1 cellular context compared by ENCODE assay signal in the genomic region with DNA sequence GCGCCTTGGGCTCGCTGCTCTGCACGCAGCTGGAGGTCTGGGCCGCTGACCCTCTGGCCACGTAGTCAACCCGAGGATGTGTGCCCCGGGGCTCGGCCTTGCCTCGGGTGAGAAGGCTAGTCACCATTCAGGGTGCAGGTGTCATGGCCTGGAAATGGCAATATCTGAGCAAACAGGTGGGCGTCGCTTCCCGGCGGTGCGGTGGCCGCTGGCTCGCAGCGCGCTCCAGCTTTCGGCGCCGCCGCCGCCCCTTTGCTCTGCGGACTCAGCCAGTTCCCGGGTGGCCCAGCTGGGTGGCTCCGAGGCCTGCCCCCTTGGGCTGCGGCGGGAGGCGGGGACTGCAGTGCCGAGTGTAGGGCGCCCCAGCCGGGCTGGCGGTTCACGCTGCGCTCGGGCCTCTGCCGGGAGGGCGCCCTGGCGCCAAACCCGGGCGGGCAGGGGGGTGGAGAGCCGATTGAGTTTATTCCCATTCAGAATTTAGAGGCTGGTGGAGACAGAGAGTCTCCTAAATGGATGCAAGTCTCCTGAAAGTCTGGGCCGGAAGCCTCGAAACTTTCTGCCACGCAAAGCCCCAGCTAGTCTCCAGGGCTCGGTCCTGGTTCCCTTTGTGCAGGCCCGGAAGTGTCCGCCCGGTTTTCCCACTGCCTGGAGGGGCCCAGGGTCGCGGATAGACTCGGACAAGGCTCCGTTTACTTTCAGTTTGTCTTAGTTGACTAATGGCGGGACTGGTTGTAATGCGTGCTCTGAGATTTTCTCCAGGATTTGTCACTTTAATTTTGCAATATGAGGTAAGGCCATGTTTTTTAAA.
TF ChIP-seq lines count a peak whose summit lies in the region.

No MANE protein-coding gene starts in this region.

TF ChIP-seq in HepG2, 621 proteins besides CTCF, POLR2A, EP300 and RAD21 (continued from another document and continues in another):
- TF ChIP-seq, protein P1, sequence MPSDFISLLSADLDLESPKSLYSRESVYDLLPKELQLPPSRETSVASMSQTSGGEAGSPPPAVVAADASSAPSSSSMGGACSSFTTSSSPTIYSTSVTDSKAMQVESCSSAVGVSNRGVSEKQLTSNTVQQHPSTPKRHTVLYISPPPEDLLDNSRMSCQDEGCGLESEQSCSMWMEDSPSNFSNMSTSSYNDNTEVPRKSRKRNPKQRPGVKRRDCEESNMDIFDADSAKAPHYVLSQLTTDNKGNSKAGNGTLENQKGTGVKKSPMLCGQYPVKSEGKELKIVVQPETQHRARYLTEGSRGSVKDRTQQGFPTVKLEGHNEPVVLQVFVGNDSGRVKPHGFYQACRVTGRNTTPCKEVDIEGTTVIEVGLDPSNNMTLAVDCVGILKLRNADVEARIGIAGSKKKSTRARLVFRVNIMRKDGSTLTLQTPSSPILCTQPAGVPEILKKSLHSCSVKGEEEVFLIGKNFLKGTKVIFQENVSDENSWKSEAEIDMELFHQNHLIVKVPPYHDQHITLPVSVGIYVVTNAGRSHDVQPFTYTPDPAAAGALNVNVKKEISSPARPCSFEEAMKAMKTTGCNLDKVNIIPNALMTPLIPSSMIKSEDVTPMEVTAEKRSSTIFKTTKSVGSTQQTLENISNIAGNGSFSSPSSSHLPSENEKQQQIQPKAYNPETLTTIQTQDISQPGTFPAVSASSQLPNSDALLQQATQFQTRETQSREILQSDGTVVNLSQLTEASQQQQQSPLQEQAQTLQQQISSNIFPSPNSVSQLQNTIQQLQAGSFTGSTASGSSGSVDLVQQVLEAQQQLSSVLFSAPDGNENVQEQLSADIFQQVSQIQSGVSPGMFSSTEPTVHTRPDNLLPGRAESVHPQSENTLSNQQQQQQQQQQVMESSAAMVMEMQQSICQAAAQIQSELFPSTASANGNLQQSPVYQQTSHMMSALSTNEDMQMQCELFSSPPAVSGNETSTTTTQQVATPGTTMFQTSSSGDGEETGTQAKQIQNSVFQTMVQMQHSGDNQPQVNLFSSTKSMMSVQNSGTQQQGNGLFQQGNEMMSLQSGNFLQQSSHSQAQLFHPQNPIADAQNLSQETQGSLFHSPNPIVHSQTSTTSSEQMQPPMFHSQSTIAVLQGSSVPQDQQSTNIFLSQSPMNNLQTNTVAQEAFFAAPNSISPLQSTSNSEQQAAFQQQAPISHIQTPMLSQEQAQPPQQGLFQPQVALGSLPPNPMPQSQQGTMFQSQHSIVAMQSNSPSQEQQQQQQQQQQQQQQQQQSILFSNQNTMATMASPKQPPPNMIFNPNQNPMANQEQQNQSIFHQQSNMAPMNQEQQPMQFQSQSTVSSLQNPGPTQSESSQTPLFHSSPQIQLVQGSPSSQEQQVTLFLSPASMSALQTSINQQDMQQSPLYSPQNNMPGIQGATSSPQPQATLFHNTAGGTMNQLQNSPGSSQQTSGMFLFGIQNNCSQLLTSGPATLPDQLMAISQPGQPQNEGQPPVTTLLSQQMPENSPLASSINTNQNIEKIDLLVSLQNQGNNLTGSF (CRISPR knock-in tag; IDR thresholded peaks at IDR 0.05), result no peak
- TF ChIP-seq, protein P2, sequence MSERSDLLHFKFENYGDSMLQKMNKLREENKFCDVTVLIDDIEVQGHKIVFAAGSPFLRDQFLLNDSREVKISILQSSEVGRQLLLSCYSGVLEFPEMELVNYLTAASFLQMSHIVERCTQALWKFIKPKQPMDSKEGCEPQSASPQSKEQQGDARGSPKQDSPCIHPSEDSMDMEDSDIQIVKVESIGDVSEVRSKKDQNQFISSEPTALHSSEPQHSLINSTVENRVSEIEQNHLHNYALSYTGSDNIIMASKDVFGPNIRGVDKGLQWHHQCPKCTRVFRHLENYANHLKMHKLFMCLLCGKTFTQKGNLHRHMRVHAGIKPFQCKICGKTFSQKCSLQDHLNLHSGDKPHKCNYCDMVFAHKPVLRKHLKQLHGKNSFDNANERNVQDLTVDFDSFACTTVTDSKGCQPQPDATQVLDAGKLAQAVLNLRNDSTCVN (CRISPR knock-in tag; IDR thresholded peaks at IDR 0.05; ENCODE audit: borderline replicate concordance), result no peak; the same call in 1 of the 2 replicates
- TF ChIP-seq MAF1 (CRISPR knock-in tag; IDR thresholded peaks at IDR 0.05; ENCODE audit: borderline replicate concordance) (no peak), GFI1 (CRISPR knock-in tag; IDR thresholded peaks at IDR 0.05; ENCODE audit: borderline replicate concordance) (peak; percentile 44; the same call in 1 of the 2 replicates), U2AF1 (optimal IDR thresholded peaks at IDR 0.05; ENCODE audit: low read depth, low read length) (no peak), ZFP36L1 (CRISPR knock-in tag; IDR thresholded peaks at IDR 0.05) (no peak), ZNF446 (CRISPR knock-in tag; IDR thresholded peaks at IDR 0.05) (peak; percentile 54; the same call in 1 of the 2 replicates), SNAI1 (CRISPR knock-in tag; IDR thresholded peaks at IDR 0.05; ENCODE audit: borderline replicate concordance) (no peak), ZNF709 (CRISPR knock-in tag; IDR thresholded peaks at IDR 0.05) (peak; percentile 84; the same call in 1 of the 2 replicates), ZNF24 (IDR thresholded peaks at IDR 0.05) (no peak), ZNF274 (CRISPR knock-in tag; IDR thresholded peaks at IDR 0.05) (no peak), THAP11 (CRISPR knock-in tag; IDR thresholded peaks at IDR 0.05) (no peak), JUN (CRISPR knock-in tag; IDR thresholded peaks at IDR 0.05) (peak; percentile 29; the same call in 1 of the 2 replicates), ZSCAN21 (CRISPR knock-in tag; IDR thresholded peaks at IDR 0.05; ENCODE audit: borderline replicate concordance) (0 out of 2 replicates have a peak, but pooled peaks have one; percentile 74), ZFY (CRISPR knock-in tag; IDR thresholded peaks at IDR 0.05) (peak; percentile 75), MXD4 (CRISPR knock-in tag; IDR thresholded peaks at IDR 0.05) (no peak), ZNF431 (CRISPR knock-in tag; IDR thresholded peaks at IDR 0.05; ENCODE audit: borderline replicate concordance, low read depth) (no peak), CENPT (CRISPR knock-in tag; IDR thresholded peaks at IDR 0.05; ENCODE audit: low read depth) (peak; percentile 73; the same call in 1 of the 2 replicates), FOSL2 (CRISPR knock-in tag; IDR thresholded peaks at IDR 0.05) (peak; percentile 2; the same call in 1 of the 2 replicates), HOXA5 (CRISPR knock-in tag; IDR thresholded peaks at IDR 0.05) (no peak), ESRRA (CRISPR knock-in tag; IDR thresholded peaks at IDR 0.05; ENCODE audit: low read depth) (no peak), GABPA (IDR thresholded peaks at IDR 0.05; ENCODE audit: low read depth, low read length) (peak; percentile 39), GABPA (CRISPR knock-in tag; IDR thresholded peaks at IDR 0.05; ENCODE audit: low read depth) (peak; percentile 77), ZMYM3 (CRISPR knock-in tag; IDR thresholded peaks at IDR 0.05) (peak; percentile 18; the same call in 1 of the 2 replicates), ZNF788 (CRISPR knock-in tag; IDR thresholded peaks at IDR 0.05; ENCODE audit: borderline replicate concordance) (0 out of 2 replicates have a peak, but pooled peaks have one; percentile 33), ZNF674 (CRISPR knock-in tag; IDR thresholded peaks at IDR 0.05; ENCODE audit: low read depth) (no peak)
- TF ChIP-seq, protein P3, sequence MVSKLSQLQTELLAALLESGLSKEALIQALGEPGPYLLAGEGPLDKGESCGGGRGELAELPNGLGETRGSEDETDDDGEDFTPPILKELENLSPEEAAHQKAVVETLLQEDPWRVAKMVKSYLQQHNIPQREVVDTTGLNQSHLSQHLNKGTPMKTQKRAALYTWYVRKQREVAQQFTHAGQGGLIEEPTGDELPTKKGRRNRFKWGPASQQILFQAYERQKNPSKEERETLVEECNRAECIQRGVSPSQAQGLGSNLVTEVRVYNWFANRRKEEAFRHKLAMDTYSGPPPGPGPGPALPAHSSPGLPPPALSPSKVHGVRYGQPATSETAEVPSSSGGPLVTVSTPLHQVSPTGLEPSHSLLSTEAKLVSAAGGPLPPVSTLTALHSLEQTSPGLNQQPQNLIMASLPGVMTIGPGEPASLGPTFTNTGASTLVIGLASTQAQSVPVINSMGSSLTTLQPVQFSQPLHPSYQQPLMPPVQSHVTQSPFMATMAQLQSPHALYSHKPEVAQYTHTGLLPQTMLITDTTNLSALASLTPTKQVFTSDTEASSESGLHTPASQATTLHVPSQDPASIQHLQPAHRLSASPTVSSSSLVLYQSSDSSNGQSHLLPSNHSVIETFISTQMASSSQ (IDR thresholded peaks at IDR 0.05; ENCODE audit: low read depth), result no peak
- TF ChIP-seq, protein P3 (CRISPR knock-in tag; IDR thresholded peaks at IDR 0.05; ENCODE audit: borderline replicate concordance), result 0 out of 2 replicates have a peak, but pooled peaks have one; percentile 31
- TF ChIP-seq, protein P4, sequence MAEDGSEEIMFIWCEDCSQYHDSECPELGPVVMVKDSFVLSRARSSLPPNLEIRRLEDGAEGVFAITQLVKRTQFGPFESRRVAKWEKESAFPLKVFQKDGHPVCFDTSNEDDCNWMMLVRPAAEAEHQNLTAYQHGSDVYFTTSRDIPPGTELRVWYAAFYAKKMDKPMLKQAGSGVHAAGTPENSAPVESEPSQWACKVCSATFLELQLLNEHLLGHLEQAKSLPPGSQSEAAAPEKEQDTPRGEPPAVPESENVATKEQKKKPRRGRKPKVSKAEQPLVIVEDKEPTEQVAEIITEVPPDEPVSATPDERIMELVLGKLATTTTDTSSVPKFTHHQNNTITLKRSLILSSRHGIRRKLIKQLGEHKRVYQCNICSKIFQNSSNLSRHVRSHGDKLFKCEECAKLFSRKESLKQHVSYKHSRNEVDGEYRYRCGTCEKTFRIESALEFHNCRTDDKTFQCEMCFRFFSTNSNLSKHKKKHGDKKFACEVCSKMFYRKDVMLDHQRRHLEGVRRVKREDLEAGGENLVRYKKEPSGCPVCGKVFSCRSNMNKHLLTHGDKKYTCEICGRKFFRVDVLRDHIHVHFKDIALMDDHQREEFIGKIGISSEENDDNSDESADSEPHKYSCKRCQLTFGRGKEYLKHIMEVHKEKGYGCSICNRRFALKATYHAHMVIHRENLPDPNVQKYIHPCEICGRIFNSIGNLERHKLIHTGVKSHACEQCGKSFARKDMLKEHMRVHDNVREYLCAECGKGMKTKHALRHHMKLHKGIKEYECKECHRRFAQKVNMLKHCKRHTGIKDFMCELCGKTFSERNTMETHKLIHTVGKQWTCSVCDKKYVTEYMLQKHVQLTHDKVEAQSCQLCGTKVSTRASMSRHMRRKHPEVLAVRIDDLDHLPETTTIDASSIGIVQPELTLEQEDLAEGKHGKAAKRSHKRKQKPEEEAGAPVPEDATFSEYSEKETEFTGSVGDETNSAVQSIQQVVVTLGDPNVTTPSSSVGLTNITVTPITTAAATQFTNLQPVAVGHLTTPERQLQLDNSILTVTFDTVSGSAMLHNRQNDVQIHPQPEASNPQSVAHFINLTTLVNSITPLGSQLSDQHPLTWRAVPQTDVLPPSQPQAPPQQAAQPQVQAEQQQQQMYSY (CRISPR knock-in tag; IDR thresholded peaks at IDR 0.05), result peak; percentile 37; the same call in 1 of the 2 replicates
- TF ChIP-seq, protein P5, sequence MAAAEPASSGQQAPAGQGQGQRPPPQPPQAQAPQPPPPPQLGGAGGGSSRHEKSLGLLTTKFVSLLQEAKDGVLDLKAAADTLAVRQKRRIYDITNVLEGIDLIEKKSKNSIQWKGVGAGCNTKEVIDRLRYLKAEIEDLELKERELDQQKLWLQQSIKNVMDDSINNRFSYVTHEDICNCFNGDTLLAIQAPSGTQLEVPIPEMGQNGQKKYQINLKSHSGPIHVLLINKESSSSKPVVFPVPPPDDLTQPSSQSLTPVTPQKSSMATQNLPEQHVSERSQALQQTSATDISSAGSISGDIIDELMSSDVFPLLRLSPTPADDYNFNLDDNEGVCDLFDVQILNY (CRISPR knock-in tag; conservative IDR thresholded peaks at IDR 0.05), result peak; percentile 49; the same call in 1 of the 2 replicates
- TF ChIP-seq, protein P6, sequence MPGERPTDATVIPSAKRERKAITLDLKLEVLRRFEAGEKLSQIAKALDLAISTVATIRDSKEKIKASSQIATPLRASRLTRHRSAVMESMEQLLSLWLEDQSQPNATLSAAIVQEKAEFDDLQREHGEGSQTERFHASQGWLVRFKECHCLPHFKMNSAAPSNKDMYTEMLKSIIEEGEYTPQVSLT (CRISPR knock-in tag; IDR thresholded peaks at IDR 0.05; ENCODE audit: borderline replicate concordance, low read depth), result peak; percentile 68; the same call in 1 of the 2 replicates
